In the genomic region with DNA sequence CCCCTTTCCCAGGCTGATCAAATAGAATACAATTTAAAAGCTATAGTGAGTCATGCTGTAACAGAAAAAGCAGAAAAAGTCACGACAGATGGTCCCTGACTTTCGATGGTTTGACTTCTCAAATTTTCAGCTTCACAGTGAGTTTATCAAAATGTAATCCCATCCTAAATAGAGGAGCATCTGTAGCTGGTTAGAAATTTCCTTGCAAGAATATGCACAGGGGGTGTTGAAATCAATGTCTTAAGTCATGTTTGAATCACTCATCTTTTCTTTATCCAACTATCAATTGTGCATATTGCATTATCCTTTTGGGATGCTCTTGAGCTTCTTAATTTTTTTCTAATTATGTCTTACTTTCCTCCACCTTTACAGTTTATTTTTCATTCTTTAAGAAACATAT, we compare ENCODE assay signal across 25 cellular contexts.
"Had no signal": no experiment of that assay in that cellular context is flagged by ENCODE, and none has a peak within 500 bp of the region (broad histone marks: within the 10 kb centered on the region; RNA-seq: fewer than 3 reads in every experiment).

No MANE protein-coding gene starts in this region.

- H3K4me3 Mint-ChIP-seq: activated CD4-positive, alpha-beta T cell treated with anti-CD3 and anti-CD28 coated beads, Interleukin-2, amount 10 ng/mL, durations not matched to agents 7 days and 5 days; activated CD8-positive, alpha-beta T cell treated with anti-CD3 and anti-CD28 coated beads, Interleukin-2, amount 10 ng/mL, durations not matched to agents 7 days and 5 days; activated T-helper 1 cell treated with anti-CD3 and anti-CD28 coated beads, Interleukin-12 subunit alpha, Interleukin-12 subunit beta, Interleukin-2, Interleukin-4 antibody, amounts not matched to agents 30 ng/mL and 10 ng/mL and 1 ng/mL, durations not matched to agents 14 hours and 24 hours and 36 hours; nephron progenitor cell; stimulated activated naive CD8-positive, alpha-beta T cell treated with anti-CD3 and anti-CD28 coated beads, Interleukin-15, Interleukin-2, amounts not matched to agents 100 ng/mL and 50 ng/mL, for 24 hours had no signal

- H3K9me3 ChIP-seq: adrenal gland, ascending aorta, lower lobe of right lung, mucosa of descending colon, thyroid gland had no signal

- H3K27ac Mint-ChIP-seq: activated CD4-positive, alpha-beta T cell treated with anti-CD3 and anti-CD28 coated beads, Interleukin-2, amount 10 ng/mL, durations not matched to agents 7 days and 5 days; activated CD8-positive, alpha-beta T cell treated with anti-CD3 and anti-CD28 coated beads, Interleukin-2, amount 10 ng/mL, durations not matched to agents 7 days and 5 days; activated naive CD4-positive, alpha-beta T cell treated with anti-CD3 and anti-CD28 coated beads, Interleukin-2, amount 50 U/mL, for 72 hours; activated T-helper 1 cell treated with anti-CD3 and anti-CD28 coated beads, Interleukin-12 subunit alpha, Interleukin-12 subunit beta, Interleukin-2, Interleukin-4 antibody, amounts not matched to agents 30 ng/mL and 10 ng/mL and 1 ng/mL, durations not matched to agents 14 hours and 24 hours and 36 hours; nephron progenitor cell; stimulated activated naive CD8-positive, alpha-beta T cell treated with anti-CD3 and anti-CD28 coated beads, Interleukin-15, Interleukin-2, amounts not matched to agents 100 ng/mL and 50 ng/mL, for 24 hours had no signal

- H3K36me3 Mint-ChIP-seq: activated naive CD4-positive, alpha-beta T cell treated with anti-CD3 and anti-CD28 coated beads, Interleukin-2, amount 50 U/mL, for 72 hours had no signal

- H3K79me2 ChIP-seq: parathyroid adenoma had no signal

- H2AFZ ChIP-seq: parathyroid adenoma had no signal

- H3K27me3 ChIP-seq: adrenal gland, ascending aorta, brain microvascular endothelial cell, thyroid gland had no signal

- H3K9ac ChIP-seq: parathyroid adenoma had no signal

- H3K4me1 Mint-ChIP-seq: activated CD4-positive, alpha-beta T cell treated with anti-CD3 and anti-CD28 coated beads, Interleukin-2, amount 10 ng/mL, durations not matched to agents 7 days and 5 days; nephron progenitor cell had no signal

- ATAC-seq: activated CD8-positive, alpha-beta T cell treated with anti-CD3 and anti-CD28 coated beads, Interleukin-2, amount 10 ng/mL, durations not matched to agents 7 days and 5 days; activated naive CD4-positive, alpha-beta T cell treated with anti-CD3 and anti-CD28 coated beads, Interleukin-2, amount 50 U/mL, for 72 hours; esophagus mucosa; left lobe of liver; lower lobe of right lung; mucosa of descending colon; right cardiac atrium had no signal

- H3K4me1 ChIP-seq: adrenal gland, ascending aorta, lower lobe of right lung, parathyroid adenoma, thyroid gland had no signal

- H3K27ac ChIP-seq: adrenal gland, ascending aorta, brain microvascular endothelial cell, lower lobe of right lung, parathyroid adenoma, thyroid gland, WERI-Rb-1 had no signal

- H3K27me3 Mint-ChIP-seq: activated CD4-positive, alpha-beta T cell treated with anti-CD3 and anti-CD28 coated beads, Interleukin-2, amount 10 ng/mL, durations not matched to agents 7 days and 5 days; stimulated activated naive CD8-positive, alpha-beta T cell treated with anti-CD3 and anti-CD28 coated beads, Interleukin-15, Interleukin-2, amounts not matched to agents 100 ng/mL and 50 ng/mL, for 24 hours had no signal

- H3K4me3 ChIP-seq: adrenal gland, ascending aorta, lower lobe of right lung, mucosa of descending colon, thyroid gland had no signal

- H3K9me3 Mint-ChIP-seq: activated CD4-positive, alpha-beta T cell treated with anti-CD3 and anti-CD28 coated beads, Interleukin-2, amount 10 ng/mL, durations not matched to agents 7 days and 5 days; activated T-helper 1 cell treated with anti-CD3 and anti-CD28 coated beads, Interleukin-12 subunit alpha, Interleukin-12 subunit beta, Interleukin-2, Interleukin-4 antibody, amounts not matched to agents 30 ng/mL and 10 ng/mL and 1 ng/mL, durations not matched to agents 14 hours and 24 hours and 36 hours; nephron progenitor cell had no signal

- DNase-seq: activated CD4-positive, alpha-beta T cell treated with anti-CD3 and anti-CD28 coated beads, Interleukin-2, amount 10 ng/mL, durations not matched to agents 7 days and 5 days; activated CD4-positive, CD25-positive, alpha-beta regulatory T cell treated with anti-CD3 and anti-CD28 coated beads, Interleukin-2, amount 50 U/mL, for 72 hours; activated CD8-positive, alpha-beta T cell treated with anti-CD3 and anti-CD28 coated beads, Interleukin-2, amount 10 ng/mL, durations not matched to agents 7 days and 5 days; adrenal gland; brain microvascular endothelial cell; caudate nucleus; dermis blood vessel endothelial cell; effector CD8-positive, alpha-beta T cell; lower lobe of right lung; mesendoderm; mucosa of descending colon; nephron progenitor cell; nucleus accumbens; right cardiac atrium; stimulated activated CD4-positive, alpha-beta T cell treated with anti-CD3 and anti-CD28 coated beads, Interleukin-1b, Interleukin-23, amount 100 ng/mL, for 48 hours; substantia nigra; thyroid gland; WERI-Rb-1 had no signal

- H3K36me3 ChIP-seq: adrenal gland, ascending aorta, brain microvascular endothelial cell, lower lobe of right lung, thyroid gland, WERI-Rb-1 had no signal
